ENCODE assay signal across 18 cellular contexts in the genomic region with DNA sequence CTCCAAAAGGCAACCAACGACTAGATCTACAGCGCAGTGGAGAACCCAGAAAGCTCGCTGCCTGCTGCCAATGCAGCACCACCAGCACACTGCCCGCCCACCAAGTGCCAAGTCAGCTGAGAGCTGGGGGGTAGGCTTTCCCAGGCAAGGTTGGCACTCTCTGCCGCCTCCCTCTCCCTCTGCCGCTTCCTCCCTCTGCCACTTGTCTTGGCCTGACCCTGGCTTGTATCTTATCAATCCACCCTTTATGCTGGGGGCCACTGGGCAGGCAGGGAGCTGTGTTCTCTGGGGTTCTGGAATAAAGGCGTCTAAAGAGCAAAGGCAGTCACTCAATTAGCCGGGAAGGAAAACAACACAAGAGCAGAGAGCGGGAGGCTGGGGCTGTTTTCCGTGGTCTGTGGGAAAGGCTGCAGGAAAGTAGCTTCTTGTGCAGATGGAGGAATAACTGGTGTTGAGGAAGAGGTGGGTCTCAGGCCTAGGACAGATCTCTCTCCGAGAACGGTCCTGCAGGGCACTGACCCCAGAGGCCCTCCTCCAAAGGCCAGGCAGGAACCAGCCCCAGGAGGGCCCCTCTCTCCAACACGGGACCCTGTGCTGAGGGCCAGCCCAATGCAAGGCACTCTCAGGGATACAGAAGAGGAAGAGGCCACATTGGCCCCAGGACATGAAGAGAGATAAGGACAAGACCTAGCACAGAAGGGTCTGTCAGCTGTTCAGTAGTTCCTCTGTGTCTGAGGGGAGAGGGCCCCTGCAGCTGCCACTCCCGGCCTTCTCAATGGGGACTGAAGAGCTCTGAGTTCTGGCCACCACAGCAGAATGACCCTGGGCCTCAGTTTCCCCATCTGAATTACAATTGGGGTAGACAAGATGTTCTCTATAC. TPM values are rescaled to one million over a fixed set of nuclear protein-coding genes. Genes with fewer than 3 reads are reported as not detected.
DNase-seq lines count a peak whose midpoint lies in the region; ATAC-seq and TF ChIP-seq lines count a peak whose summit lies in the region.
"Had no signal": no experiment of that assay in that cellular context is flagged by ENCODE, and none has a peak within 500 bp of the region (broad histone marks: within the 10 kb centered on the region; RNA-seq: fewer than 3 reads in every experiment).

No MANE protein-coding gene starts in this region.

- no peak for TF ChIP-seq POLR2A in gastroesophageal sphincter (IDR thresholded peaks at IDR 0.05)
- TF ChIP-seq POLR2A in tibial nerve (IDR thresholded peaks at IDR 0.05), result no peak

- H3K4me3 Mint-ChIP-seq in activated CD4-positive, alpha-beta memory T cell treated with anti-CD3 and anti-CD28 coated beads, Interleukin-2, amount 10 ng/mL, durations not matched to agents 7 days and 5 days, result no peak overlapping the region
- no peak overlapping the region for H3K4me3 Mint-ChIP-seq in activated CD4-positive, alpha-beta memory T cell treated with anti-CD3 and anti-CD28 coated beads for 36 hours
- peak overlapping the region; percentile 16 for H3K4me3 Mint-ChIP-seq in neural crest cell
- H3K4me3 Mint-ChIP-seq: activated naive CD8-positive, alpha-beta T cell treated with anti-CD3 and anti-CD28 coated beads, Interleukin-2, amount 10 ng/mL, durations not matched to agents 7 days and 5 days; CD8-positive, alpha-beta T cell had no signal

- H3K4me1 Mint-ChIP-seq in activated CD4-positive, alpha-beta memory T cell treated with anti-CD3 and anti-CD28 coated beads, Interleukin-2, amount 10 ng/mL, durations not matched to agents 7 days and 5 days, result no peaks in the 10 kb centered on the region
- H3K4me1 Mint-ChIP-seq in activated CD4-positive, alpha-beta memory T cell treated with anti-CD3 and anti-CD28 coated beads for 36 hours (ENCODE audit: low read depth), result no peaks in the 10 kb centered on the region
- H3K4me1 Mint-ChIP-seq in neural crest cell, result peaks cover 58% of the 10 kb centered on the region
- H3K4me1 Mint-ChIP-seq: activated naive CD8-positive, alpha-beta T cell treated with anti-CD3 and anti-CD28 coated beads, Interleukin-2, amount 10 ng/mL, durations not matched to agents 7 days and 5 days had no signal

- no peaks in the 10 kb centered on the region for H3K36me3 Mint-ChIP-seq in activated CD4-positive, alpha-beta memory T cell treated with anti-CD3 and anti-CD28 coated beads, Interleukin-2, amount 10 ng/mL, durations not matched to agents 7 days and 5 days (ENCODE audit: low read depth)
- no peaks in the 10 kb centered on the region for H3K36me3 Mint-ChIP-seq in activated CD4-positive, alpha-beta memory T cell treated with anti-CD3 and anti-CD28 coated beads for 36 hours
- H3K36me3 Mint-ChIP-seq in neural crest cell (ENCODE audit: low read depth), result no peaks in the 10 kb centered on the region
- H3K36me3 Mint-ChIP-seq: activated naive CD8-positive, alpha-beta T cell treated with anti-CD3 and anti-CD28 coated beads, Interleukin-2, amount 10 ng/mL, durations not matched to agents 7 days and 5 days; CD8-positive, alpha-beta T cell had no signal

- ATAC-seq in gastroesophageal sphincter (peak; percentile 28), HG02852 (IDR thresholded peaks at IDR 0.05; ENCODE audit: unreplicated experiment) (no peak)
- ATAC-seq: CD8-positive, alpha-beta T cell had no signal

- H3K9me3 Mint-ChIP-seq in activated CD4-positive, alpha-beta memory T cell treated with anti-CD3 and anti-CD28 coated beads, Interleukin-2, amount 10 ng/mL, durations not matched to agents 7 days and 5 days, result no peaks in the 10 kb centered on the region
- H3K9me3 Mint-ChIP-seq in activated CD4-positive, alpha-beta memory T cell treated with anti-CD3 and anti-CD28 coated beads for 36 hours, result no peaks in the 10 kb centered on the region
- H3K9me3 Mint-ChIP-seq in neural crest cell, result no peaks in the 10 kb centered on the region
- H3K9me3 Mint-ChIP-seq: activated naive CD8-positive, alpha-beta T cell treated with anti-CD3 and anti-CD28 coated beads, Interleukin-2, amount 10 ng/mL, durations not matched to agents 7 days and 5 days; CD8-positive, alpha-beta T cell had no signal

- no peaks in the 10 kb centered on the region for H3K9me3 ChIP-seq in gastroesophageal sphincter
- H3K9me3 ChIP-seq in tibial nerve, result no peaks in the 10 kb centered on the region
- H3K9me3 ChIP-seq: esophagus muscularis mucosa had no signal

- peak overlapping the region in 1 of 4 donors; percentile 61 for H3K27ac ChIP-seq in gastroesophageal sphincter
- H3K27ac ChIP-seq in tibial nerve, result peak overlapping the region; percentile 11 to 67 (median 44)
- H3K27ac ChIP-seq: RWPE1 had no signal

- H3K4me3 ChIP-seq in gastroesophageal sphincter, result no peak overlapping the region
- H3K4me3 ChIP-seq in tibial nerve, result no peak overlapping the region
- H3K4me3 ChIP-seq: esophagus muscularis mucosa had no signal

- no peaks in the 10 kb centered on the region for H3K36me3 ChIP-seq in gastroesophageal sphincter
- H3K36me3 ChIP-seq in tibial nerve, result no peaks in the 10 kb centered on the region
- H3K36me3 ChIP-seq: esophagus muscularis mucosa had no signal

- TF ChIP-seq CTCF in gastroesophageal sphincter (IDR thresholded peaks at IDR 0.05) (no peak), neural crest cell (conservative IDR thresholded peaks at IDR 0.05) (no peak), tibial nerve (IDR thresholded peaks at IDR 0.05) (no peak)

- POLR2A ChIA-PET in activated CD4-positive, alpha-beta memory T cell treated with anti-CD3 and anti-CD28 coated beads, Interleukin-2, amount 10 ng/mL, durations not matched to agents 7 days and 5 days (lab: Charles Lee), result no interaction called here
- POLR2A ChIA-PET in activated CD4-positive, alpha-beta memory T cell treated with anti-CD3 and anti-CD28 coated beads for 36 hours (lab: Charles Lee), result no interaction called here

- no peak for TF ChIP-seq EP300 in gastroesophageal sphincter (IDR thresholded peaks at IDR 0.05)
- TF ChIP-seq EP300 in tibial nerve (IDR thresholded peaks at IDR 0.05), result peak in 1 of 2 donors; percentile 37

- no peaks in the 10 kb centered on the region for H3K27me3 ChIP-seq in gastroesophageal sphincter
- H3K27me3 ChIP-seq in tibial nerve, result no peaks in the 10 kb centered on the region
- H3K27me3 ChIP-seq: esophagus muscularis mucosa had no signal

- H3K4me1 ChIP-seq in gastroesophageal sphincter, result peaks cover 0 to 31% (median 6%) of the 10 kb centered on the region in 3 donors
- peaks cover 0 to 44% (median 12%) of the 10 kb centered on the region in 4 donors for H3K4me1 ChIP-seq in tibial nerve

- no peak overlapping the region for H3K27ac Mint-ChIP-seq in activated CD4-positive, alpha-beta memory T cell treated with anti-CD3 and anti-CD28 coated beads, Interleukin-2, amount 10 ng/mL, durations not matched to agents 7 days and 5 days
- H3K27ac Mint-ChIP-seq in activated CD4-positive, alpha-beta memory T cell treated with anti-CD3 and anti-CD28 coated beads for 36 hours, result no peak overlapping the region
- H3K27ac Mint-ChIP-seq in neural crest cell (ENCODE audit: unreplicated experiment), result peak overlapping the region; percentile 72
- H3K27ac Mint-ChIP-seq: activated naive CD8-positive, alpha-beta T cell treated with anti-CD3 and anti-CD28 coated beads, Interleukin-2, amount 10 ng/mL, durations not matched to agents 7 days and 5 days; CD8-positive, alpha-beta T cell had no signal

- CTCF ChIA-PET in activated CD4-positive, alpha-beta memory T cell treated with anti-CD3 and anti-CD28 coated beads, Interleukin-2, amount 10 ng/mL, durations not matched to agents 7 days and 5 days (lab: Charles Lee), result interaction anchor here (2.8 kb wide), 1 partner anchor 9 kb away, joined by 19 read pairs; no protein-coding TSS in a partner anchor
- CTCF ChIA-PET in activated CD4-positive, alpha-beta memory T cell treated with anti-CD3 and anti-CD28 coated beads for 36 hours (lab: Charles Lee), result interaction anchor here (3.5 kb wide), 1 partner anchor 9 kb away, joined by 26 read pairs; no protein-coding TSS in a partner anchor

- intact Hi-C loops in activated CD4-positive, alpha-beta memory T cell treated with anti-CD3 and anti-CD28 coated beads for 36 hours (cut with micrococcal nuclease), result no loop called here

- 82% methylated on average over 4 of the region's 14 CpGs; no CpG with 5 or more reads in 1 of the 2 donors for WGBS in gastroesophageal sphincter (ENCODE audit: low coverage in 1 of 2), 2 donors
- WGBS in tibial nerve, 2 donors, result 52 to 55% methylated on average over 14 of the region's 14 CpGs

- peak; percentile 9 for DNase-seq in activated CD4-positive, alpha-beta memory T cell treated with anti-CD3 and anti-CD28 coated beads, Interleukin-2, amount 10 ng/mL, durations not matched to agents 7 days and 5 days
- DNase-seq in activated CD4-positive, alpha-beta memory T cell treated with anti-CD3 and anti-CD28 coated beads for 36 hours, result no peak
- DNase-seq in neural crest cell (ENCODE audit: low read depth, low spot score), result no peak
- DNase-seq in tibial nerve (ENCODE audit: low spot score in 2 of 2), result no peak
- no peak for DNase-seq in NCI-H226
- DNase-seq in HK-2 (ENCODE audit: unreplicated experiment), result no peak
- DNase-seq: activated naive CD8-positive, alpha-beta T cell treated with anti-CD3 and anti-CD28 coated beads, Interleukin-2, amount 10 ng/mL, durations not matched to agents 7 days and 5 days; cortex of kidney; GF-D8; NCI-H1694; NCI-H69; T-helper 9 cell had no signal

- H3K27me3 Mint-ChIP-seq in activated CD4-positive, alpha-beta memory T cell treated with anti-CD3 and anti-CD28 coated beads, Interleukin-2, amount 10 ng/mL, durations not matched to agents 7 days and 5 days, result peaks cover 10% of the 10 kb centered on the region
- no peaks in the 10 kb centered on the region for H3K27me3 Mint-ChIP-seq in activated CD4-positive, alpha-beta memory T cell treated with anti-CD3 and anti-CD28 coated beads for 36 hours
- no peaks in the 10 kb centered on the region for H3K27me3 Mint-ChIP-seq in neural crest cell (ENCODE audit: low read depth)

RNA-seq across cellular contexts. Expression of a gene that starts 30.8 kb away (rescaled TPM):
- total RNA-seq in activated CD4-positive, alpha-beta memory T cell treated with anti-CD3 and anti-CD28 coated beads, Interleukin-2, amount 10 ng/mL, durations not matched to agents 7 days and 5 days, result not detected
- total RNA-seq in activated CD4-positive, alpha-beta memory T cell treated with anti-CD3 and anti-CD28 coated beads for 36 hours, result under 1 TPM in 1 of 2 experiments, not detected in 1; 0.26 TPM
- total RNA-seq in gastroesophageal sphincter (1 to 10 TPM in 3 of 4 donors, under 1 TPM in 1; 0.67 to 6.4 (median 1.9) TPM), neural crest cell (4.9 and 5.5 TPM in 2 replicates), tibial nerve (under 1 TPM in 2 of 4 donors, not detected in 2; under 0.01 to 0.21 TPM)
- total RNA-seq: A172 had no signal

RNA-seq across cellular contexts. Expression of a gene that starts 54.4 kb away (rescaled TPM):
- 10 to 100 TPM; 73.5 to 85.0 TPM for total RNA-seq in activated CD4-positive, alpha-beta memory T cell treated with anti-CD3 and anti-CD28 coated beads, Interleukin-2, amount 10 ng/mL, durations not matched to agents 7 days and 5 days
- total RNA-seq in activated CD4-positive, alpha-beta memory T cell treated with anti-CD3 and anti-CD28 coated beads for 36 hours, result 100 to 1,000 TPM; 106 to 111 TPM
- 100 to 1,000 TPM in 2 of 4 donors, 10 to 100 TPM in 2; 81.1 to 129 (median 97.0) TPM for total RNA-seq in gastroesophageal sphincter
- total RNA-seq in neural crest cell, result 41.5 and 47.9 TPM in 2 replicates
- total RNA-seq in tibial nerve, result 10 to 100 TPM; 46.9 to 70.7 (median 63.4) TPM
